In genomic region chr1:44812822-44813543, GRCh38 we compare ENCODE assay signal across 8 cellular contexts. TPM values are rescaled to one million over a fixed set of nuclear protein-coding genes. Genes with fewer than 3 reads are reported as not detected.
DNase-seq lines count a peak whose midpoint lies in the region; ATAC-seq, FAIRE-seq and TF ChIP-seq lines count a peak whose summit lies in the region.
"Had no signal": no experiment of that assay in that cellular context is flagged by ENCODE, and none has a peak within 500 bp of the region (broad histone marks: within the 10 kb centered on the region; RNA-seq: fewer than 3 reads in every experiment).

No MANE protein-coding gene starts in this region.

- H3K27ac ChIP-seq in IMR-90 (ENCODE audit: insufficient read depth, low read length) (no peak overlapping the region; the same call in 1 of the 2 replicates), GM12878 (ENCODE audit: control insufficient read depth, insufficient read depth) (peak overlapping the region; percentile 71; the same call in 1 of the 2 replicates), kidney (ENCODE audit: low read depth in 2 of 2, low read length in 2 of 2) (peak overlapping the region; percentile 68 to 85), stomach smooth muscle (ENCODE audit: low read length) (peak overlapping the region; percentile 69)

- peaks cover 29% of the 10 kb centered on the region for H3K9me1 ChIP-seq in IMR-90 (ENCODE audit: insufficient read depth, low read length)

- H3K4me3 ChIP-seq in IMR-90 (ENCODE audit: insufficient read depth, low read depth, low read length): no peak overlapping the region
- H3K4me3 ChIP-seq in GM12878: no peak overlapping the region
- peak overlapping the region; percentile 61 to 67 for H3K4me3 ChIP-seq in kidney (ENCODE audit: low read length in 2 of 2)
- H3K4me3 ChIP-seq in stomach smooth muscle (ENCODE audit: low read length in 2 of 2): peak overlapping the region; percentile 51 to 81

- in situ Hi-C loops in IMR-90 (cut with MboI; ENCODE audit: low sequenced_read_pairs): no loop called here
- in situ Hi-C loops in GM12878 (cut with MboI): no loop called here
- in situ Hi-C loops in KBM-7 (cut with MboI; ENCODE audit: low pct_unique_long_range_greater_than_20kb, low sequenced_read_pairs): no loop called here

- H3K4ac ChIP-seq in IMR-90 (ENCODE audit: low read depth, low read length): peak overlapping the region; percentile 81; the same call in 1 of the 2 replicates

- H3K23ac ChIP-seq in IMR-90 (ENCODE audit: low read depth, low read length): no peak overlapping the region

- H4K5ac ChIP-seq in IMR-90 (ENCODE audit: low read depth, low read length): no peak overlapping the region

- FAIRE-seq in GM12878 (lab: Jason Lieb, UNC): no peak
- no peak for FAIRE-seq in kidney (lab: Jason Lieb, UNC)

- no peak overlapping the region for H3K18ac ChIP-seq in IMR-90 (ENCODE audit: low read depth, low read length)

- TF ChIP-seq RAD21 in IMR-90 (IDR thresholded peaks at IDR 0.05; ENCODE audit: low read length) (no peak), GM12878 (IDR thresholded peaks at IDR 0.05; ENCODE audit: insufficient read depth, low read depth, low read length) (no peak)

- no peak overlapping the region for H3K14ac ChIP-seq in IMR-90 (replicated peaks; ENCODE audit: low read depth, low read length)

- TF ChIP-seq POLR2A in IMR-90 (IDR thresholded peaks at IDR 0.05; ENCODE audit: low read depth, low read length): no peak
- no peak for TF ChIP-seq POLR2A in GM12878 (IDR thresholded peaks at IDR 0.05; ENCODE audit: low read depth, low read length)

- no peak overlapping the region; the same call in 1 of the 2 replicates for H2BK120ac ChIP-seq in IMR-90 (ENCODE audit: low read depth, low read length)

- ATAC-seq in IMR-90 (ENCODE audit: low read depth) (no peak), GM12878 (no peak)

- BruUV-seq in IMR-90 (replicated peaks; lab: Mats Ljungman, UMichigan) (no TSS peak), GM12878 (replicated peaks; lab: Mats Ljungman, UMichigan) (no TSS peak)

- H3K36me3 ChIP-seq in IMR-90 (ENCODE audit: control insufficient read depth, insufficient read depth, low read length): peaks cover 1% of the 10 kb centered on the region; the same call in 1 of the 2 replicates
- no peaks in the 10 kb centered on the region; a peak in 1 of 4 replicates for H3K36me3 ChIP-seq in GM12878 (ENCODE audit: control insufficient read depth in 2 of 2, insufficient read depth in 2 of 2, low read length in 1 of 2)
- H3K36me3 ChIP-seq in kidney (ENCODE audit: control insufficient read depth in 1 of 2, insufficient read depth in 2 of 2, low read length in 2 of 2): no peaks in the 10 kb centered on the region
- no peaks in the 10 kb centered on the region for H3K36me3 ChIP-seq in stomach smooth muscle (ENCODE audit: control insufficient read depth in 2 of 2, insufficient read depth in 2 of 2, low read length in 2 of 2)

- H3K27me3 ChIP-seq in IMR-90 (ENCODE audit: control insufficient read depth, insufficient read depth, low read length) (no peaks in the 10 kb centered on the region), GM12878 (replicated peaks in 1 of 2; ENCODE audit: control insufficient read depth in 2 of 2, insufficient read depth in 2 of 2, low read length in 1 of 2) (no peaks in the 10 kb centered on the region), stomach smooth muscle (ENCODE audit: control insufficient read depth in 1 of 2, insufficient read depth in 2 of 2, low read length in 2 of 2) (no peaks in the 10 kb centered on the region)

- H3K56ac ChIP-seq in IMR-90 (ENCODE audit: extremely low read depth, insufficient read depth, low read length): no peak overlapping the region

- peaks cover 19 to 55% of the 10 kb centered on the region in 2 experiments for H3K79me1 ChIP-seq in IMR-90 (ENCODE audit: low read depth in 1 of 2, low read length in 2 of 2)

- H4K20me1 ChIP-seq in IMR-90 (ENCODE audit: insufficient read depth, low read length) (no peaks in the 10 kb centered on the region), GM12878 (ENCODE audit: control insufficient read depth, insufficient read depth) (no peaks in the 10 kb centered on the region)

- 65% methylated on average over 27 of the region's 48 CpGs; no CpG with 5 or more reads in 1 of the 2 experiments for WGBS in IMR-90 (ENCODE audit: extremely low coverage in 2 of 2, insufficient read length in 1 of 2), 2 experiments
- 75% methylated on average over 41 of the region's 48 CpGs for WGBS in GM12878 (ENCODE audit: insufficient coverage, insufficient replicate concordance, low lambda C conversion rate, missing lambda C conversion rate)

- H2AK9ac ChIP-seq in IMR-90 (replicated peaks; ENCODE audit: low read depth, low read length, poor library complexity): peak overlapping the region; percentile 96

- POLR2A ChIA-PET in IMR-90 (lab: Charles Lee; ENCODE audit: unreplicated experiment) (interaction anchor here (0.6 kb wide), 2 partner anchors 8 to 11 kb away, joined by 5 to 6 read pairs; no protein-coding TSS in a partner anchor), GM12878 (lab: Charles Lee) (interaction anchor here (0.6 to 2.4 kb wide), 7 partner anchors 8 to 820 kb away, joined by 3 to 26 read pairs (median 5); partner anchors contain the start of genes PLK3, RNU5D-1 and RPS8)

- no peak overlapping the region for H2BK5ac ChIP-seq in IMR-90 (ENCODE audit: low read depth, low read length, poor library complexity, severe bottlenecking)

- CTCF ChIA-PET in IMR-90 (lab: Yijun Ruan, JAX) (interaction anchor here (1.1 kb wide), 1 partner anchor 20 kb away, joined by 3 read pairs; no protein-coding TSS in a partner anchor), GM12878 (lab: Yijun Ruan, JAX) (interaction anchor here (1.0 to 3.5 kb wide), 7 partner anchors 14 to 237 kb away, joined by 3 to 24 read pairs (median 4); partner anchors contain the start of genes HECTD3, PLK3, RNU5D-1 and RPS8)

- H4K91ac ChIP-seq in IMR-90 (ENCODE audit: insufficient read depth, low read depth, low read length): no peak overlapping the region; the same call in 1 of the 2 replicates

- RAD21 ChIA-PET in GM12878 (lab: Charles Lee; ENCODE audit: unreplicated experiment): interaction anchor here (1.2 to 2.3 kb wide), 3 partner anchors 13 to 491 kb away, joined by 4 to 18 read pairs (median 4); partner anchors contain the start of gene PLK3

- no peak for TF ChIP-seq EP300 in GM12878 (IDR thresholded peaks at IDR 0.05; ENCODE audit: borderline replicate concordance in 1 of 2, control insufficient read depth in 1 of 2, low read depth in 2 of 2, low read length in 2 of 2)

- intact Hi-C loops in IMR-90 (cut with micrococcal nuclease) (no loop called here), GM12878 (cut with micrococcal nuclease; ENCODE audit: unreplicated experiment) (no loop called here), kidney (cut with DNase I) (no loop called here)

- H3K9me3 ChIP-seq in IMR-90 (ENCODE audit: control insufficient read depth, insufficient read depth, low read length): no peaks in the 10 kb centered on the region
- no peaks in the 10 kb centered on the region for H3K9me3 ChIP-seq in GM12878 (replicated peaks; ENCODE audit: control insufficient read depth, insufficient read depth, low read length)
- H3K9me3 ChIP-seq in kidney (ENCODE audit: control insufficient read depth in 1 of 2, low read length in 2 of 2): no peaks in the 10 kb centered on the region
- no peaks in the 10 kb centered on the region for H3K9me3 ChIP-seq in stomach smooth muscle (ENCODE audit: control insufficient read depth in 2 of 2, low read length in 2 of 2)

- DNase-seq in IMR-90: no peak
- no peak for DNase-seq in GM12878 (ENCODE audit: low read depth, low spot score)
- peak; percentile 83 for DNase-seq in kidney
- no peak for DNase-seq in KBM-7
- DNase-seq in dermis blood vessel endothelial cell: no peak
- no peak for DNase-seq in kidney glomerular epithelial cell (lab: John Stamatoyannopoulos, UW)
- DNase-seq: cortex of kidney had no signal

- no peak overlapping the region for H3K9ac ChIP-seq in IMR-90 (ENCODE audit: low read depth, low read length)
- H3K9ac ChIP-seq in GM12878 (ENCODE audit: control insufficient read depth, insufficient read depth, low read length): no peak overlapping the region
- peak overlapping the region; percentile 22 to 55 for H3K9ac ChIP-seq in kidney (ENCODE audit: low read length in 2 of 2)
- H3K9ac ChIP-seq in stomach smooth muscle (ENCODE audit: low read length in 2 of 2): peak overlapping the region; percentile 29 to 83

- H2AFZ ChIP-seq in IMR-90 (replicated peaks; ENCODE audit: low read length, poor library complexity): peak overlapping the region; percentile 87
- H2AFZ ChIP-seq in GM12878 (ENCODE audit: control insufficient read depth, low read depth, low read length): peak overlapping the region; percentile 78

- SMC1A ChIA-PET in GM12878 (lab: Charles Lee; ENCODE audit: uncharacterized antibody, unreplicated experiment): interaction anchor here (1.3 to 1.7 kb wide), 2 partner anchors 13 to 37 kb away, joined by 3 to 4 read pairs; partner anchors contain the start of genes PLK3 and RPS8

- H3K4me1 ChIP-seq in IMR-90 (ENCODE audit: control insufficient read depth, insufficient read depth, low read length) (peaks cover 48% of the 10 kb centered on the region), GM12878 (ENCODE audit: control insufficient read depth, insufficient read depth, low read length) (peaks cover 32% of the 10 kb centered on the region), kidney (ENCODE audit: control insufficient read depth in 1 of 2, insufficient read depth in 1 of 2, low read depth in 1 of 2, low read length in 2 of 2) (peaks cover 24 to 33% of the 10 kb centered on the region in 2 donors), stomach smooth muscle (ENCODE audit: control insufficient read depth, insufficient read depth, low read length) (peaks cover 44% of the 10 kb centered on the region)

- dilution Hi-C loops in IMR-90 (cut with HindIII; ENCODE audit: low sequenced_read_pairs, unreplicated experiment): no loop called here

- H2AK5ac ChIP-seq in IMR-90 (ENCODE audit: low read depth, low read length): peak overlapping the region; percentile 24; the same call in 1 of the 2 replicates

- peak overlapping the region in 1 of 2 experiments; percentile 16; a peak in 1 of 4 replicates for H4K8ac ChIP-seq in IMR-90 (ENCODE audit: low read depth in 2 of 2, low read length in 2 of 2)

- H3K79me2 ChIP-seq in GM12878 (ENCODE audit: control insufficient read depth, insufficient read depth, low read length): no peaks in the 10 kb centered on the region

- H2BK20ac ChIP-seq in IMR-90 (ENCODE audit: low read depth, low read length): no peak overlapping the region

- H3K4me2 ChIP-seq in IMR-90 (ENCODE audit: low read depth, low read length) (no peak overlapping the region), GM12878 (ENCODE audit: control insufficient read depth, insufficient read depth) (peak overlapping the region; percentile 77)

- H2BK15ac ChIP-seq in IMR-90 (ENCODE audit: low read depth, low read length): no peak overlapping the region

- TF ChIP-seq CTCF in IMR-90 (conservative IDR thresholded peaks at IDR 0.05; ENCODE audit: low read depth, low read length) (no peak), GM12878 (IDR thresholded peaks at IDR 0.05 in 2 of 3, conservative IDR thresholded peaks at IDR 0.05 in 1 of 3; ENCODE audit: control insufficient read depth in 2 of 3, extremely low read depth in 1 of 3, insufficient read depth in 1 of 3, low read depth in 3 of 3, low read length in 3 of 3) (no peak), kidney (IDR thresholded peaks at IDR 0.05; ENCODE audit: borderline replicate concordance, extremely low read depth, insufficient read depth) (no peak)

RNA-seq across cellular contexts. Expression of gene BTBD19, which starts 4.7 kb away (rescaled TPM):
- total RNA-seq in IMR-90 (2012; rRNA removed) (0.56 and 0.90 TPM in 2 replicates), GM12878 (2014; rRNA removed) (0.44 and 1.1 TPM in 2 replicates), GM12878 (2014; rRNA removed; fragmentation: Illumina TruSeq; extraction: Trizol) (0.18 and 0.45 TPM in 2 replicates), GM12878 (2021) (1.6 and 2.7 TPM in 2 replicates), kidney (16.5 TPM), dermis blood vessel endothelial cell (7.0 and 8.5 TPM in 2 replicates)
- polyA plus RNA-seq in IMR-90 (2012; rRNA removed) (16.0 and 17.2 TPM in 2 replicates), GM12878 (2011; rRNA removed) (0.30 and 0.67 TPM in 2 replicates), GM12878 (2014; fragmentation: Illumina TruSeq; extraction: Trizol) (0.29 and 0.37 TPM in 2 replicates), GM12878 (2014; fragmentation: Nextera tagmentation; extraction: Ambion mirVana) (under 1 TPM; 0.13 to 0.40 TPM), GM12878 (2014; rRNA removed) (1.0 and 3.0 TPM in 2 replicates), GM12878 (2016; fragmentation: Nextera tagmentation; extraction: Ambion mirVana) (under 1 TPM; 0.18 to 0.23 TPM), kidney (ENCODE audit: insufficient read depth, low read depth, low replicate concordance) (3.2 TPM)
- polyA plus RNA-seq in IMR-90 (2012; cell fraction: cytosol; rRNA removed): 10.6 and 11.1 TPM in 2 replicates
- polyA plus RNA-seq in IMR-90 (2012; cell fraction: nucleus; rRNA removed; ENCODE audit: low replicate concordance): 141 and 200 TPM in 2 replicates
- total RNA-seq in GM12878 (2013; cell fraction: nucleolus; rRNA removed): 3.8 and 5.1 TPM in 2 replicates
- 0.41 TPM for polyA plus RNA-seq in GM12878 (2011; ENCODE audit: low read depth)
- polyA plus RNA-seq in GM12878 (2011; cell fraction: cytosol; rRNA removed): 0.89 and 1.0 TPM in 2 replicates
- 3.0 and 3.1 TPM in 2 replicates for polyA plus RNA-seq in GM12878 (2011; cell fraction: nucleus; rRNA removed)
- polyA plus RNA-seq in GM12878 (2012): 0.63 and 1.0 TPM in 2 replicates
- 0.80 and 1.2 TPM in 2 replicates for polyA minus RNA-seq in GM12878 (2011; rRNA and poly(A)+ RNA removed)
- 1.1 TPM in 1 of 2 replicates, not detected in the other for polyA minus RNA-seq in GM12878 (2011; cell fraction: cytosol; rRNA and poly(A)+ RNA removed)
- polyA minus RNA-seq in GM12878 (2011; cell fraction: nucleus; rRNA and poly(A)+ RNA removed): 1.6 and 3.2 TPM in 2 replicates

RNA-seq across cellular contexts. Expression of gene DYNLT4, which starts 5.8 kb away (rescaled TPM):
- total RNA-seq in IMR-90 (2012; rRNA removed) (0.56 TPM in 1 of 2 replicates, not detected in the other), GM12878 (2014; rRNA removed) (not detected in 2 replicates), GM12878 (2014; rRNA removed; fragmentation: Illumina TruSeq; extraction: Trizol) (not detected in 2 replicates), GM12878 (2021) (0.28 and 0.45 TPM in 2 replicates), kidney (1.2 TPM), dermis blood vessel endothelial cell (0.14 TPM in 1 of 2 replicates, not detected in the other)
- polyA plus RNA-seq in IMR-90 (2012; rRNA removed) (not detected in 2 replicates), GM12878 (2011; rRNA removed) (not detected in 2 replicates), GM12878 (2014; fragmentation: Illumina TruSeq; extraction: Trizol) (not detected in 2 replicates), GM12878 (2014; fragmentation: Nextera tagmentation; extraction: Ambion mirVana) (not detected), GM12878 (2014; rRNA removed) (not detected in 2 replicates), GM12878 (2016; fragmentation: Nextera tagmentation; extraction: Ambion mirVana) (under 1 TPM in 1 of 2 experiments, not detected in 1; 0.23 TPM), kidney (ENCODE audit: insufficient read depth, low read depth, low replicate concordance) (not detected)
- 0.08 and 0.25 TPM in 2 replicates for polyA plus RNA-seq in IMR-90 (2012; cell fraction: cytosol; rRNA removed)
- 0.34 TPM in 1 of 2 replicates, not detected in the other for polyA plus RNA-seq in IMR-90 (2012; cell fraction: nucleus; rRNA removed; ENCODE audit: low replicate concordance)
- 1.3 TPM in 1 of 2 replicates, not detected in the other for total RNA-seq in GM12878 (2013; cell fraction: nucleolus; rRNA removed)
- polyA plus RNA-seq in GM12878 (2011; ENCODE audit: low read depth): not detected
- 0.10 TPM in 1 of 2 replicates, not detected in the other for polyA plus RNA-seq in GM12878 (2011; cell fraction: cytosol; rRNA removed)
- 0.22 TPM in 1 of 2 replicates, not detected in the other for polyA plus RNA-seq in GM12878 (2011; cell fraction: nucleus; rRNA removed)
- not detected in 2 replicates for polyA plus RNA-seq in GM12878 (2012)
- not detected in 2 replicates for polyA minus RNA-seq in GM12878 (2011; rRNA and poly(A)+ RNA removed)
- polyA minus RNA-seq in GM12878 (2011; cell fraction: cytosol; rRNA and poly(A)+ RNA removed): not detected in 2 replicates
- polyA minus RNA-seq in GM12878 (2011; cell fraction: nucleus; rRNA and poly(A)+ RNA removed): 0.57 and 0.60 TPM in 2 replicates

RNA-seq across cellular contexts. Expression of gene PLK3, which starts 12.8 kb away (rescaled TPM):
- total RNA-seq in IMR-90 (2012; rRNA removed) (15.3 and 15.8 TPM in 2 replicates), GM12878 (2014; rRNA removed) (19.9 and 23.1 TPM in 2 replicates), GM12878 (2014; rRNA removed; fragmentation: Illumina TruSeq; extraction: Trizol) (8.1 and 9.0 TPM in 2 replicates), GM12878 (2021) (16.5 and 20.9 TPM in 2 replicates), kidney (24.3 TPM), dermis blood vessel endothelial cell (18.8 and 43.1 TPM in 2 replicates)
- polyA plus RNA-seq in IMR-90 (2012; rRNA removed) (51.6 and 52.5 TPM in 2 replicates), GM12878 (2011; rRNA removed) (6.4 and 11.6 TPM in 2 replicates), GM12878 (2014; fragmentation: Illumina TruSeq; extraction: Trizol) (5.4 and 9.3 TPM in 2 replicates), GM12878 (2014; fragmentation: Nextera tagmentation; extraction: Ambion mirVana) (1 to 10 TPM; 1.5 to 1.9 TPM), GM12878 (2014; rRNA removed) (23.2 and 29.2 TPM in 2 replicates), GM12878 (2016; fragmentation: Nextera tagmentation; extraction: Ambion mirVana) (10 to 100 TPM; 12.5 to 17.5 TPM), kidney (ENCODE audit: insufficient read depth, low read depth, low replicate concordance) (4.4 TPM)
- polyA plus RNA-seq in IMR-90 (2012; cell fraction: cytosol; rRNA removed): 45.2 and 47.2 TPM in 2 replicates
- polyA plus RNA-seq in IMR-90 (2012; cell fraction: nucleus; rRNA removed; ENCODE audit: low replicate concordance): 238 and 324 TPM in 2 replicates
- 46.1 and 49.0 TPM in 2 replicates for total RNA-seq in GM12878 (2013; cell fraction: nucleolus; rRNA removed)
- polyA plus RNA-seq in GM12878 (2011; ENCODE audit: low read depth): 5.7 TPM
- polyA plus RNA-seq in GM12878 (2011; cell fraction: cytosol; rRNA removed): 15.5 and 18.4 TPM in 2 replicates
- polyA plus RNA-seq in GM12878 (2011; cell fraction: nucleus; rRNA removed): 86.8 and 98.6 TPM in 2 replicates
- 12.9 and 13.7 TPM in 2 replicates for polyA plus RNA-seq in GM12878 (2012)
- 10.7 and 18.8 TPM in 2 replicates for polyA minus RNA-seq in GM12878 (2011; rRNA and poly(A)+ RNA removed)
- polyA minus RNA-seq in GM12878 (2011; cell fraction: cytosol; rRNA and poly(A)+ RNA removed): 7.9 and 8.8 TPM in 2 replicates
- 30.6 and 52.9 TPM in 2 replicates for polyA minus RNA-seq in GM12878 (2011; cell fraction: nucleus; rRNA and poly(A)+ RNA removed)

RNA-seq across cellular contexts. Expression of gene BEST4, which starts 25.0 kb away (rescaled TPM):
- not detected in 2 replicates for total RNA-seq in IMR-90 (2012; rRNA removed)
- 0.07 and 0.16 TPM in 2 replicates for polyA plus RNA-seq in IMR-90 (2012; rRNA removed)
- polyA plus RNA-seq in IMR-90 (2012; cell fraction: cytosol; rRNA removed): 0.06 and 0.12 TPM in 2 replicates
- polyA plus RNA-seq in IMR-90 (2012; cell fraction: nucleus; rRNA removed; ENCODE audit: low replicate concordance): 1.0 and 1.8 TPM in 2 replicates
- 0.48 and 0.83 TPM in 2 replicates for total RNA-seq in GM12878 (2013; cell fraction: nucleolus; rRNA removed)
- total RNA-seq in GM12878 (2014; rRNA removed): 0.65 and 0.85 TPM in 2 replicates
- total RNA-seq in GM12878 (2014; rRNA removed; fragmentation: Illumina TruSeq; extraction: Trizol): 0.40 and 0.46 TPM in 2 replicates
- total RNA-seq in GM12878 (2021): 1.3 and 1.5 TPM in 2 replicates
- polyA plus RNA-seq in GM12878 (2011; ENCODE audit: low read depth): 0.20 TPM
- polyA plus RNA-seq in GM12878 (2011; rRNA removed): 0.08 TPM in 1 of 2 replicates, not detected in the other
- polyA plus RNA-seq in GM12878 (2011; cell fraction: cytosol; rRNA removed): 0.03 and 0.16 TPM in 2 replicates
- polyA plus RNA-seq in GM12878 (2011; cell fraction: nucleus; rRNA removed): 0.22 TPM in 2 replicates
- 0.76 and 1.2 TPM in 2 replicates for polyA plus RNA-seq in GM12878 (2012)
- polyA plus RNA-seq in GM12878 (2014; fragmentation: Illumina TruSeq; extraction: Trizol): 0.38 and 0.73 TPM in 2 replicates
- under 1 TPM; 0.06 to 0.20 TPM for polyA plus RNA-seq in GM12878 (2014; fragmentation: Nextera tagmentation; extraction: Ambion mirVana)
- 0.76 and 0.94 TPM in 2 replicates for polyA plus RNA-seq in GM12878 (2014; rRNA removed)
- polyA plus RNA-seq in GM12878 (2016; fragmentation: Nextera tagmentation; extraction: Ambion mirVana): under 1 TPM; 0.43 to 0.98 TPM
- polyA minus RNA-seq in GM12878 (2011; rRNA and poly(A)+ RNA removed): 0.10 TPM in 1 of 2 replicates, not detected in the other
- polyA minus RNA-seq in GM12878 (2011; cell fraction: cytosol; rRNA and poly(A)+ RNA removed): not detected in 2 replicates
- 0.19 TPM in 1 of 2 replicates, not detected in the other for polyA minus RNA-seq in GM12878 (2011; cell fraction: nucleus; rRNA and poly(A)+ RNA removed)
- total RNA-seq in kidney: 0.50 TPM
- polyA plus RNA-seq in kidney (ENCODE audit: insufficient read depth, low read depth, low replicate concordance): 0.37 TPM
- not detected in 2 replicates for total RNA-seq in dermis blood vessel endothelial cell

RNA-seq across cellular contexts. Expression of gene PTCH2, which starts 30.1 kb away (rescaled TPM):
- total RNA-seq in IMR-90 (2012; rRNA removed) (under 0.01 TPM in 2 replicates), GM12878 (2014; rRNA removed) (0.11 and 0.27 TPM in 2 replicates), GM12878 (2014; rRNA removed; fragmentation: Illumina TruSeq; extraction: Trizol) (7.6 and 8.4 TPM in 2 replicates), GM12878 (2021) (0.87 and 0.96 TPM in 2 replicates), kidney (1.2 TPM), dermis blood vessel endothelial cell (under 0.01 and 0.05 TPM in 2 replicates)
- polyA plus RNA-seq in IMR-90 (2012; rRNA removed) (0.56 and 0.66 TPM in 2 replicates), GM12878 (2011; rRNA removed) (0.07 and 0.16 TPM in 2 replicates), GM12878 (2014; fragmentation: Illumina TruSeq; extraction: Trizol) (0.03 TPM in 1 of 2 replicates, not detected in the other), GM12878 (2014; fragmentation: Nextera tagmentation; extraction: Ambion mirVana) (under 1 TPM; 0.06 to 0.18 TPM), GM12878 (2014; rRNA removed) (0.06 and 0.09 TPM in 2 replicates), GM12878 (2016; fragmentation: Nextera tagmentation; extraction: Ambion mirVana) (under 1 TPM; 0.04 to 0.33 TPM), kidney (ENCODE audit: insufficient read depth, low read depth, low replicate concordance) (0.24 TPM)
- polyA plus RNA-seq in IMR-90 (2012; cell fraction: cytosol; rRNA removed): 0.36 and 0.60 TPM in 2 replicates
- 4.1 and 8.2 TPM in 2 replicates for polyA plus RNA-seq in IMR-90 (2012; cell fraction: nucleus; rRNA removed; ENCODE audit: low replicate concordance)
- total RNA-seq in GM12878 (2013; cell fraction: nucleolus; rRNA removed): 0.47 and 0.73 TPM in 2 replicates
- polyA plus RNA-seq in GM12878 (2011; ENCODE audit: low read depth): 0.05 TPM
- 0.06 and 0.07 TPM in 2 replicates for polyA plus RNA-seq in GM12878 (2011; cell fraction: cytosol; rRNA removed)
- 0.45 and 0.64 TPM in 2 replicates for polyA plus RNA-seq in GM12878 (2011; cell fraction: nucleus; rRNA removed)
- polyA plus RNA-seq in GM12878 (2012): 0.14 TPM in 2 replicates
- 0.21 TPM in 1 of 2 replicates, not detected in the other for polyA minus RNA-seq in GM12878 (2011; rRNA and poly(A)+ RNA removed)
- polyA minus RNA-seq in GM12878 (2011; cell fraction: cytosol; rRNA and poly(A)+ RNA removed): 2.3 and 3.4 TPM in 2 replicates
- polyA minus RNA-seq in GM12878 (2011; cell fraction: nucleus; rRNA and poly(A)+ RNA removed): 0.12 and 0.29 TPM in 2 replicates

Comparison
In these comparisons a context has a peak if more than half of its experiments do, and no peak if none do; other contexts are left out.
1. H3K4me3 ChIP-seq: peak in kidney (2 of 2) and stomach smooth muscle (2 of 2); none in IMR-90 (single experiment) and GM12878 (single experiment).
2. H3K9ac ChIP-seq: peak in kidney (2 of 2) and stomach smooth muscle (2 of 2); none in IMR-90 (single experiment) and GM12878 (single experiment).